Comparison of ENCODE assay signal across 29 cellular contexts in genomic region chr20:60477958-60478357, GRCh38.
A peak's percentile ranks its signal among the peaks of the same experiment; 100 is the strongest.
DNase-seq lines count a peak whose midpoint lies in the region; ATAC-seq, FAIRE-seq and TF ChIP-seq lines count a peak whose summit lies in the region.
"Had no signal": no experiment of that assay in that cellular context is flagged by ENCODE, and none has a peak within 500 bp of the region (broad histone marks: within the 10 kb centered on the region; RNA-seq: fewer than 3 reads in every experiment).

No MANE protein-coding gene starts in this region.

- no peak overlapping the region; a peak in 1 of 4 replicates for H3K4me2 ChIP-seq in H1 (ENCODE audit: insufficient read depth in 1 of 2, low read depth in 2 of 2, low read length in 2 of 2)
- no peak overlapping the region for H3K4me2 ChIP-seq in neural progenitor cell

- no peak overlapping the region for H2AK5ac ChIP-seq in H1 (ENCODE audit: low read depth, low read length)

- no peak overlapping the region for H3K18ac ChIP-seq in H1 (ENCODE audit: extremely low read depth, low read length)

- H4K20me1 ChIP-seq in H1 (replicated peaks in 1 of 2; ENCODE audit: control insufficient read depth in 1 of 2, insufficient read depth in 2 of 2, low read length in 2 of 2) (no peaks in the 10 kb centered on the region), neural progenitor cell (ENCODE audit: low read depth) (no peaks in the 10 kb centered on the region)

- H2AFZ ChIP-seq in H1 (ENCODE audit: low read length) (no peak overlapping the region), neural progenitor cell (replicated peaks) (no peak overlapping the region)

- no peaks in the 10 kb centered on the region for H3K4me1 ChIP-seq in left ventricle myocardium inferior
- peaks cover 0 to 6% (median 0%) of the 10 kb centered on the region in 12 donors for H3K4me1 ChIP-seq in heart left ventricle
- H3K4me1 ChIP-seq in H1 (replicated peaks in 1 of 4; ENCODE audit: control insufficient read depth in 3 of 4, insufficient read depth in 4 of 4, low read length in 3 of 4) = no peaks in the 10 kb centered on the region; a peak in 1 of 7 replicates
- peaks cover 11% of the 10 kb centered on the region for H3K4me1 ChIP-seq in neural progenitor cell
- H3K4me1 ChIP-seq: body of pancreas, gastroesophageal sphincter had no signal

- POLR2A ChIA-PET in H1 (lab: Charles Lee; ENCODE audit: partially characterized antibody) = no interaction called here

- no peak for ATAC-seq in heart left ventricle
- ATAC-seq: activated CD8-positive, alpha-beta memory T cell treated with anti-CD3 and anti-CD28 coated beads, Interleukin-2, amount 10 ng/mL, durations not matched to agents 7 days and 5 days; body of pancreas; gastroesophageal sphincter; natural killer cell; right cardiac atrium had no signal

- H3K23ac ChIP-seq in H1 (ENCODE audit: insufficient read length) = no peak overlapping the region

- H3K56ac ChIP-seq in H1 (replicated peaks; ENCODE audit: insufficient read length, low read depth, low read length) = no peak overlapping the region

- CTCF ChIA-PET in H1 (lab: Charles Lee; ENCODE audit: partially characterized antibody) = no interaction called here

- H4K8ac ChIP-seq in H1 (ENCODE audit: extremely low read depth, insufficient read depth, low read length) = peak overlapping the region; percentile 66; the same call in 1 of the 2 replicates

- peaks cover 8% of the 10 kb centered on the region for H3K27me3 Mint-ChIP-seq in neural progenitor cell (ENCODE audit: insufficient read depth, low read depth)
- no peaks in the 10 kb centered on the region for H3K27me3 Mint-ChIP-seq in activated CD4-positive, alpha-beta T cell treated with anti-CD3 and anti-CD28 coated beads, Interleukin-2, amount 10 ng/mL, durations not matched to agents 24 days and 14 days
- H3K27me3 Mint-ChIP-seq: activated CD8-positive, alpha-beta memory T cell treated with anti-CD3 and anti-CD28 coated beads, Interleukin-2, amount 10 ng/mL, durations not matched to agents 7 days and 5 days; B cell had no signal

- no peak overlapping the region for H2BK5ac ChIP-seq in H1 (ENCODE audit: low read depth, low read length)

- intact Hi-C loops in left ventricle myocardium inferior (cut with micrococcal nuclease) (no loop called here), heart left ventricle (cut with DNase I) (no loop called here)
- intact Hi-C loops in activated CD4-positive, alpha-beta T cell treated with anti-CD3 and anti-CD28 coated beads, Interleukin-2, amount 10 ng/mL, durations not matched to agents 24 days and 14 days (cut with micrococcal nuclease) = no loop called here

- TF ChIP-seq RAD21 in H1 (IDR thresholded peaks at IDR 0.05 in 1 of 2, conservative IDR thresholded peaks at IDR 0.05 in 1 of 2; ENCODE audit: low read depth in 2 of 2, low read length in 2 of 2) = no peak

- H3K4me1 Mint-ChIP-seq in neural progenitor cell = peaks cover 19% of the 10 kb centered on the region
- no peaks in the 10 kb centered on the region for H3K4me1 Mint-ChIP-seq in activated CD4-positive, alpha-beta T cell treated with anti-CD3 and anti-CD28 coated beads, Interleukin-2, amount 10 ng/mL, durations not matched to agents 24 days and 14 days
- H3K4me1 Mint-ChIP-seq: activated CD8-positive, alpha-beta memory T cell treated with anti-CD3 and anti-CD28 coated beads, Interleukin-2, amount 10 ng/mL, durations not matched to agents 7 days and 5 days; B cell; natural killer cell had no signal

- H3K27ac ChIP-seq in left ventricle myocardium inferior (replicated peaks) (no peak overlapping the region), heart left ventricle (no peak overlapping the region), H1 (ENCODE audit: low read depth, low read length) (no peak overlapping the region), neural progenitor cell (no peak overlapping the region)
- H3K27ac ChIP-seq: body of pancreas, dorsolateral prefrontal cortex, gastroesophageal sphincter, ovary, SK-N-MC, tibial nerve, WERI-Rb-1 had no signal

- TF ChIP-seq CTCF in left ventricle myocardium inferior (IDR thresholded peaks at IDR 0.05; ENCODE audit: borderline replicate concordance) (no peak), heart left ventricle (IDR thresholded peaks at IDR 0.05) (no peak), H1 (IDR thresholded peaks at IDR 0.05; ENCODE audit: control extremely low read depth in 1 of 3, insufficient read depth in 1 of 3, low read depth in 1 of 3, low read length in 3 of 3) (no peak), GM13976 (IDR thresholded peaks at IDR 0.05; ENCODE audit: borderline replicate concordance, control extremely low read depth, extremely low read depth, insufficient read depth, missing control alignments) (no peak), neural progenitor cell (IDR thresholded peaks at IDR 0.05) (no peak)

- H3K36me3 ChIP-seq in left ventricle myocardium inferior = no peaks in the 10 kb centered on the region
- H3K36me3 ChIP-seq in heart left ventricle = no peaks in the 10 kb centered on the region
- H3K36me3 ChIP-seq in H1 (ENCODE audit: control insufficient read depth in 2 of 4, insufficient read depth in 4 of 4, low read length in 3 of 4) = no peaks in the 10 kb centered on the region
- no peaks in the 10 kb centered on the region for H3K36me3 ChIP-seq in neural progenitor cell
- H3K36me3 ChIP-seq: gastroesophageal sphincter, MG63, ovary, tibial nerve, WERI-Rb-1 had no signal

- no peaks in the 10 kb centered on the region for H3K79me1 ChIP-seq in H1 (ENCODE audit: low read depth, low read length)

- no peak overlapping the region for H2BK15ac ChIP-seq in H1 (ENCODE audit: low read length)

- H3K9me3 ChIP-seq in left ventricle myocardium inferior (replicated peaks) (no peaks in the 10 kb centered on the region), heart left ventricle (no peaks in the 10 kb centered on the region), H1 (ENCODE audit: insufficient read depth in 2 of 2, low read depth in 1 of 2, low read length in 1 of 2) (no peaks in the 10 kb centered on the region), neural progenitor cell (ENCODE audit: low read depth) (no peaks in the 10 kb centered on the region)
- H3K9me3 ChIP-seq: body of pancreas, gastroesophageal sphincter, MG63, ovary, tibial nerve had no signal

- no peaks in the 10 kb centered on the region for H3K36me3 Mint-ChIP-seq in neural progenitor cell
- no peaks in the 10 kb centered on the region for H3K36me3 Mint-ChIP-seq in activated CD4-positive, alpha-beta T cell treated with anti-CD3 and anti-CD28 coated beads, Interleukin-2, amount 10 ng/mL, durations not matched to agents 24 days and 14 days (ENCODE audit: low read depth)
- H3K36me3 Mint-ChIP-seq: activated CD8-positive, alpha-beta memory T cell treated with anti-CD3 and anti-CD28 coated beads, Interleukin-2, amount 10 ng/mL, durations not matched to agents 7 days and 5 days; natural killer cell had no signal

- H3K14ac ChIP-seq in H1 (ENCODE audit: insufficient read length) = no peak overlapping the region

- no peak overlapping the region for H4K91ac ChIP-seq in H1 (replicated peaks; ENCODE audit: insufficient read length, low read length)

- no peak overlapping the region for H2BK20ac ChIP-seq in H1 (ENCODE audit: low read length)

- H2BK12ac ChIP-seq in H1 (ENCODE audit: low read depth, low read length) = no peak overlapping the region

- no peak overlapping the region for H3K27ac Mint-ChIP-seq in neural progenitor cell
- H3K27ac Mint-ChIP-seq in activated CD4-positive, alpha-beta T cell treated with anti-CD3 and anti-CD28 coated beads, Interleukin-2, amount 10 ng/mL, durations not matched to agents 24 days and 14 days = no peak overlapping the region
- H3K27ac Mint-ChIP-seq: activated CD8-positive, alpha-beta memory T cell treated with anti-CD3 and anti-CD28 coated beads, Interleukin-2, amount 10 ng/mL, durations not matched to agents 7 days and 5 days; B cell; natural killer cell had no signal

- no peak overlapping the region for H2BK120ac ChIP-seq in H1 (replicated peaks; ENCODE audit: low read depth, low read length)

- in situ Hi-C loops in GM13976 (cut with MboI; ENCODE audit: low sequenced_read_pairs, unreplicated experiment) = no loop called here

- FAIRE-seq in H1 (lab: Jason Lieb, UNC) = no peak

- WGBS in heart left ventricle, 4 donors = 35 to 44% (median 39%) methylated on average over 11 of the region's 11 CpGs
- WGBS in H1 (ENCODE audit: extremely low coverage in 1 of 2, insufficient coverage in 1 of 2, insufficient read length in 1 of 2, insufficient replicate concordance in 2 of 2, low coverage in 1 of 2, low lambda C conversion rate in 2 of 2, missing lambda C conversion rate in 1 of 2), 2 experiments = 94% methylated on average over 11 of the region's 11 CpGs; no CpG with 5 or more reads in 1 of the 2 experiments

- TF ChIP-seq POLR2A in heart left ventricle (IDR thresholded peaks at IDR 0.05) (no peak), H1 (IDR thresholded peaks at IDR 0.05; ENCODE audit: control extremely low read depth in 1 of 2, low read depth in 2 of 2, low read length in 2 of 2) (no peak)

- no peaks in the 10 kb centered on the region for H3K79me2 ChIP-seq in H1 (ENCODE audit: control insufficient read depth in 1 of 2, insufficient read depth in 2 of 2, low read length in 2 of 2)
- no peaks in the 10 kb centered on the region for H3K79me2 ChIP-seq in neural progenitor cell (ENCODE audit: low read depth)

- no peak overlapping the region for H3K4ac ChIP-seq in H1 (replicated peaks; ENCODE audit: insufficient read length, low read depth, low read length)

- no peaks in the 10 kb centered on the region for H3F3A ChIP-seq in neural progenitor cell (ENCODE audit: low read depth)

- H3K23me2 ChIP-seq in H1 (ENCODE audit: low read depth, low read length) = no peaks in the 10 kb centered on the region

- H3K4me3 ChIP-seq in left ventricle myocardium inferior = no peak overlapping the region
- no peak overlapping the region for H3K4me3 ChIP-seq in heart left ventricle
- H3K4me3 ChIP-seq in H1 (ENCODE audit: extremely low read depth in 1 of 4, insufficient read depth in 2 of 4, low read depth in 3 of 4, low read length in 4 of 4) = no peak overlapping the region
- H3K4me3 ChIP-seq in neural progenitor cell = no peak overlapping the region
- H3K4me3 ChIP-seq: body of pancreas, dorsolateral prefrontal cortex, gastroesophageal sphincter, MG63, ovary, SK-N-MC, tibial nerve had no signal

- no peak overlapping the region for H4K5ac ChIP-seq in H1 (ENCODE audit: insufficient read length, low read depth, low read length)

- no peak for TF ChIP-seq EP300 in H1 (IDR thresholded peaks at IDR 0.05; ENCODE audit: borderline replicate concordance in 1 of 2, low read depth in 2 of 2, low read length in 2 of 2)

- no peaks in the 10 kb centered on the region for H3K9me3 Mint-ChIP-seq in neural progenitor cell
- H3K9me3 Mint-ChIP-seq in activated CD4-positive, alpha-beta T cell treated with anti-CD3 and anti-CD28 coated beads, Interleukin-2, amount 10 ng/mL, durations not matched to agents 24 days and 14 days = no peaks in the 10 kb centered on the region
- H3K9me3 Mint-ChIP-seq: natural killer cell had no signal

- H3K27me3 ChIP-seq in left ventricle myocardium inferior (ENCODE audit: low read depth) (peaks cover 10% of the 10 kb centered on the region), heart left ventricle (peaks cover 0 to 10% (median 0%) of the 10 kb centered on the region in 9 donors), H1 (replicated peaks in 1 of 4; ENCODE audit: control insufficient read depth in 3 of 4, extremely low read depth in 1 of 4, insufficient read depth in 3 of 4, low read length in 3 of 4) (peaks cover 0 to 6% (median under 1%) of the 10 kb centered on the region in 4 experiments; a peak in 1 of 7 replicates), neural progenitor cell (no peaks in the 10 kb centered on the region)
- H3K27me3 ChIP-seq: body of pancreas, ovary, tibial nerve had no signal

- no peak overlapping the region for H3K4me3 Mint-ChIP-seq in neural progenitor cell
- H3K4me3 Mint-ChIP-seq in activated CD4-positive, alpha-beta T cell treated with anti-CD3 and anti-CD28 coated beads, Interleukin-2, amount 10 ng/mL, durations not matched to agents 24 days and 14 days = no peak overlapping the region
- H3K4me3 Mint-ChIP-seq: activated CD8-positive, alpha-beta memory T cell treated with anti-CD3 and anti-CD28 coated beads, Interleukin-2, amount 10 ng/mL, durations not matched to agents 7 days and 5 days; B cell; natural killer cell had no signal

- H3K9ac ChIP-seq in H1 (replicated peaks in 1 of 4; ENCODE audit: extremely low read depth in 1 of 4, low read depth in 3 of 4, low read length in 3 of 4) (no peak overlapping the region), neural progenitor cell (no peak overlapping the region)

- DNase-seq in left ventricle myocardium inferior = peak; percentile 37
- no peak for DNase-seq in heart left ventricle
- DNase-seq in OCI-M1 (lab: John Stamatoyannopoulos, UW) = peak; percentile 41
- no peak for DNase-seq in H1 (ENCODE audit: low read depth in 1 of 2, low spot score in 2 of 2)
- no peak for DNase-seq in GM13976 (ENCODE audit: low spot score)
- DNase-seq in dermis blood vessel endothelial cell = no peak
- no peak for DNase-seq in neural progenitor cell (ENCODE audit: low spot score)
- no peak for DNase-seq in activated CD4-positive, alpha-beta T cell treated with anti-CD3 and anti-CD28 coated beads, Interleukin-2, amount 10 ng/mL, durations not matched to agents 24 days and 14 days
- DNase-seq: activated CD8-positive, alpha-beta memory T cell treated with anti-CD3 and anti-CD28 coated beads, Interleukin-2, amount 10 ng/mL, durations not matched to agents 7 days and 5 days; activated naive CD4-positive, alpha-beta T cell treated with Interleukin-2 at 50 U/mL for 16 hours; activated T-cell treated with anti-CD3 and anti-CD28 coated beads, Interleukin-2, amount 50 U/mL, for 48 hours; cerebellar nuclear complex; DMS153; H7; MG63; natural killer cell; NCI-H1694 treated with DMSO at 0.1 percent for 48 hours; NCI-H524; NK-92 treated with Interleukin-12 subunit alpha and Interleukin-12 subunit beta, amount 100 ng/mL, for 24 hours; ovary; T-helper 2 cell; WERI-Rb-1 had no signal

Comparison
In these comparisons a context has a peak if more than half of its experiments do, and no peak if none do; other contexts are left out.
1. DNase-seq: peak in left ventricle myocardium inferior (single experiment) and OCI-M1 (single experiment); none in heart left ventricle (0 of 5), H1 (0 of 2), GM13976 (single experiment), dermis blood vessel endothelial cell (single experiment), neural progenitor cell (single experiment) and activated CD4-positive, alpha-beta T cell treated with anti-CD3 and anti-CD28 coated beads, Interleukin-2, amount 10 ng/mL, durations not matched to agents 24 days and 14 days (single experiment).